In the genomic region with DNA sequence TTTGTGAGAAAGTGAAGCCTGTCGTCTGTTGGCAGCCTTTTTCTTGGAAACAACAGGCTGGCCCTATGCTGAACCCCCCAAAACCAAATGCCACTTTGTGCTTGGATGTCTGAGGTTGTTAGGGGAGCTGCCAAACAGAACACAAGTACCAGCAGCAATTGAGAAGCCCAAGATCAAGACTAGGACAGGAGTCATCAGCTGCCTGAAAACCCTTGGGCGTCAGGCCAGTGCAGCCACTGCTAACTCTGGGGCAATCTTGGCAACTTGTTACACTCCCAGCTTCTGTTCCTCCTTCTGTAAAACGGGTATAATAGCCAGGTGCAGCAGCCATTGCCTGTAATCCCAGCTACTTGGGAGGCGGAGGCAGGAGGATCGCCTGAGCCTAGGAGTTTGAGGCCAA, we compare ENCODE assay signal across 17 cellular contexts.
"Had no signal": no experiment of that assay in that cellular context is flagged by ENCODE, and none has a peak within 500 bp of the region (broad histone marks: within the 10 kb centered on the region; RNA-seq: fewer than 3 reads in every experiment).

No MANE protein-coding gene starts in this region.

- H3K4me2 ChIP-seq: PC-9 had no signal

- H3K27ac ChIP-seq: PC-9, RWPE1 had no signal

- DNase-seq: KBM-7, NCI-H1092 treated with DMSO at 0.1 percent for 48 hours, NCI-H1436, NCI-H187, NCI-H2029, NCI-H2081 treated with DMSO at 0.1 percent for 48 hours, NCI-H2171, NCI-H226, NCI-H446, NCI-H510A, NCI-H524 treated with DMSO at 0.1 percent for 48 hours, NCI-H774, OCI-M1, PC-9, SHP77 had no signal

- H2AFZ ChIP-seq: PC-9 had no signal

- ATAC-seq: SK-N-SH treated with all-trans-retinoic acid at 6 μM for 48 hours had no signal

- H3K4me3 ChIP-seq: PC-9 had no signal
